16 cellular contexts compared by ENCODE assay signal in genomic region chr16:59170065-59170712, GRCh38.
"Had no signal": no experiment of that assay in that cellular context is flagged by ENCODE, and none has a peak within 500 bp of the region (broad histone marks: within the 10 kb centered on the region; RNA-seq: fewer than 3 reads in every experiment).

No MANE protein-coding gene starts in this region.

- H3K27me3 Mint-ChIP-seq: activated B cell treated with CpG ODN at 0.5 μM for 24 hours; activated CD4-positive, alpha-beta T cell treated with anti-CD3 and anti-CD28 coated beads, Interleukin-2, amount 10 ng/mL, durations not matched to agents 7 days and 5 days; activated T-helper 17 cell treated with anti-CD3 and anti-CD28 coated beads, Interleukin-2, amount 50 U/mL, for 72 hours; stimulated activated memory B cell treated with anti-CD40 and anti-IgM and Interleukin-4, amounts not matched to agents 10 μg/mL and 1 μg/mL and 100 μg/mL, for 72 hours had no signal

- H3K27ac ChIP-seq: cardiac muscle cell, foreskin keratinocyte, heart left ventricle, psoas muscle, right lobe of liver, spleen, transverse colon had no signal

- H3K9me3 Mint-ChIP-seq: activated B cell treated with CpG ODN at 0.5 μM for 24 hours; activated CD4-positive, alpha-beta T cell treated with anti-CD3 and anti-CD28 coated beads, Interleukin-2, amount 10 ng/mL, durations not matched to agents 7 days and 5 days; activated naive CD4-positive, alpha-beta T cell treated with anti-CD3 and anti-CD28 coated beads for 36 hours; stimulated activated memory B cell treated with anti-CD40 and anti-IgM and Interleukin-4, amounts not matched to agents 10 μg/mL and 1 μg/mL and 100 μg/mL, for 72 hours had no signal

- H3K9me3 ChIP-seq: heart left ventricle, psoas muscle, right lobe of liver, spleen, transverse colon had no signal

- H3K27me3 ChIP-seq: cardiac muscle cell, foreskin keratinocyte, right lobe of liver, spleen, transverse colon had no signal

- H3K4me1 ChIP-seq: foreskin keratinocyte, heart left ventricle, psoas muscle, right lobe of liver, spleen, transverse colon had no signal

- H3K36me3 ChIP-seq: cardiac muscle cell, heart left ventricle, right lobe of liver, spleen, transverse colon had no signal

- ATAC-seq: activated T-helper 17 cell treated with anti-CD3 and anti-CD28 coated beads, Interleukin-2, amount 50 U/mL, for 72 hours; foreskin keratinocyte; heart left ventricle; left colon; natural killer cell; psoas muscle; right lobe of liver; stimulated activated memory B cell treated with anti-CD40 and anti-IgM and Interleukin-4, amounts not matched to agents 10 μg/mL and 1 μg/mL and 100 μg/mL, for 72 hours had no signal

- H3K4me3 Mint-ChIP-seq: activated B cell treated with CpG ODN at 0.5 μM for 24 hours; activated CD4-positive, alpha-beta T cell treated with anti-CD3 and anti-CD28 coated beads, Interleukin-2, amount 10 ng/mL, durations not matched to agents 7 days and 5 days; activated naive CD4-positive, alpha-beta T cell treated with anti-CD3 and anti-CD28 coated beads for 36 hours; activated T-helper 17 cell treated with anti-CD3 and anti-CD28 coated beads, Interleukin-2, amount 50 U/mL, for 72 hours; natural killer cell; stimulated activated memory B cell treated with anti-CD40 and anti-IgM and Interleukin-4, amounts not matched to agents 10 μg/mL and 1 μg/mL and 100 μg/mL, for 72 hours had no signal

- H3K4me3 ChIP-seq: cardiac muscle cell, heart left ventricle, psoas muscle, right lobe of liver, spleen, transverse colon had no signal

- H3K4me1 Mint-ChIP-seq: activated B cell treated with CpG ODN at 0.5 μM for 24 hours; activated CD4-positive, alpha-beta T cell treated with anti-CD3 and anti-CD28 coated beads, Interleukin-2, amount 10 ng/mL, durations not matched to agents 7 days and 5 days; activated T-helper 17 cell treated with anti-CD3 and anti-CD28 coated beads, Interleukin-2, amount 50 U/mL, for 72 hours; natural killer cell; stimulated activated memory B cell treated with anti-CD40 and anti-IgM and Interleukin-4, amounts not matched to agents 10 μg/mL and 1 μg/mL and 100 μg/mL, for 72 hours had no signal

- H3K36me3 Mint-ChIP-seq: natural killer cell; stimulated activated memory B cell treated with anti-CD40 and anti-IgM and Interleukin-4, amounts not matched to agents 10 μg/mL and 1 μg/mL and 100 μg/mL, for 72 hours had no signal

- DNase-seq: activated B cell treated with CpG ODN at 0.5 μM for 24 hours; activated CD4-positive, alpha-beta T cell treated with anti-CD3 and anti-CD28 coated beads, Interleukin-2, amount 10 ng/mL, durations not matched to agents 7 days and 5 days; activated CD8-positive, alpha-beta memory T cell treated with anti-CD3 and anti-CD28 coated beads for 24 hours; activated naive CD4-positive, alpha-beta T cell treated with anti-CD3 and anti-CD28 coated beads for 36 hours; foreskin keratinocyte; heart left ventricle; left colon; natural killer cell; psoas muscle; right lobe of liver; spleen; stimulated activated CD4-positive, alpha-beta T cell treated with anti-CD3 and anti-CD28 coated beads, Interleukin-1b, Interleukin-23, amount 100 ng/mL, for 48 hours; transverse colon had no signal

- H3K27ac Mint-ChIP-seq: activated B cell treated with CpG ODN at 0.5 μM for 24 hours; activated CD4-positive, alpha-beta T cell treated with anti-CD3 and anti-CD28 coated beads, Interleukin-2, amount 10 ng/mL, durations not matched to agents 7 days and 5 days; activated naive CD4-positive, alpha-beta T cell treated with anti-CD3 and anti-CD28 coated beads for 36 hours; activated T-helper 17 cell treated with anti-CD3 and anti-CD28 coated beads, Interleukin-2, amount 50 U/mL, for 72 hours; natural killer cell; stimulated activated memory B cell treated with anti-CD40 and anti-IgM and Interleukin-4, amounts not matched to agents 10 μg/mL and 1 μg/mL and 100 μg/mL, for 72 hours had no signal
